ENCODE assay signal across 12 cellular contexts in genomic region chr2:152564754-152565551, GRCh38.
DNase-seq lines count a peak whose midpoint lies in the region; ATAC-seq and TF ChIP-seq lines count a peak whose summit lies in the region.
"Had no signal": no experiment of that assay in that cellular context is flagged by ENCODE, and none has a peak within 500 bp of the region (broad histone marks: within the 10 kb centered on the region; RNA-seq: fewer than 3 reads in every experiment).

No MANE protein-coding gene starts in this region.

- peak; percentile 64 for ATAC-seq in GM19397 (IDR thresholded peaks at IDR 0.05; ENCODE audit: unreplicated experiment)
- peak; percentile 89 for ATAC-seq in HG02870 (IDR thresholded peaks at IDR 0.05; ENCODE audit: unreplicated experiment)
- peak; percentile 63 for ATAC-seq in HG03571 (IDR thresholded peaks at IDR 0.05; ENCODE audit: unreplicated experiment)

- CTCF ChIA-PET in activated CD4-positive, alpha-beta T cell treated with anti-CD3 and anti-CD28 coated beads, Interleukin-2, amount 10 ng/mL, durations not matched to agents 7 days and 5 days (lab: Charles Lee) = interaction anchor here (1.0 kb wide), 1 partner anchor 13 kb away, joined by 3 read pairs; no protein-coding TSS in a partner anchor

- no peak overlapping the region for H3K27ac Mint-ChIP-seq in osteocyte (ENCODE audit: unreplicated experiment)
- no peak overlapping the region for H3K27ac Mint-ChIP-seq in activated CD4-positive, alpha-beta T cell treated with anti-CD3 and anti-CD28 coated beads, Interleukin-2, amount 10 ng/mL, durations not matched to agents 7 days and 5 days
- H3K27ac Mint-ChIP-seq: CD8-positive, alpha-beta memory T cell had no signal

- peaks cover 17% of the 10 kb centered on the region for H3K4me1 Mint-ChIP-seq in osteocyte (ENCODE audit: unreplicated experiment)
- no peaks in the 10 kb centered on the region for H3K4me1 Mint-ChIP-seq in activated CD4-positive, alpha-beta T cell treated with anti-CD3 and anti-CD28 coated beads, Interleukin-2, amount 10 ng/mL, durations not matched to agents 7 days and 5 days
- H3K4me1 Mint-ChIP-seq: CD8-positive, alpha-beta memory T cell had no signal

- no peaks in the 10 kb centered on the region for H3K9me3 Mint-ChIP-seq in osteocyte (ENCODE audit: unreplicated experiment)
- no peaks in the 10 kb centered on the region for H3K9me3 Mint-ChIP-seq in activated CD4-positive, alpha-beta T cell treated with anti-CD3 and anti-CD28 coated beads, Interleukin-2, amount 10 ng/mL, durations not matched to agents 7 days and 5 days
- H3K9me3 Mint-ChIP-seq: CD8-positive, alpha-beta memory T cell had no signal

- POLR2A ChIA-PET in activated CD4-positive, alpha-beta T cell treated with anti-CD3 and anti-CD28 coated beads, Interleukin-2, amount 10 ng/mL, durations not matched to agents 7 days and 5 days (lab: Charles Lee) = no interaction called here

- peaks cover 27% of the 10 kb centered on the region for H3K36me3 Mint-ChIP-seq in osteocyte (ENCODE audit: unreplicated experiment)
- no peaks in the 10 kb centered on the region for H3K36me3 Mint-ChIP-seq in activated CD4-positive, alpha-beta T cell treated with anti-CD3 and anti-CD28 coated beads, Interleukin-2, amount 10 ng/mL, durations not matched to agents 7 days and 5 days (ENCODE audit: low read depth)
- H3K36me3 Mint-ChIP-seq: CD8-positive, alpha-beta memory T cell had no signal

- DNase-seq in GM13977 (ENCODE audit: low spot score) (peak; percentile 39), osteocyte (ENCODE audit: extremely low spot score, unreplicated experiment) (no peak), inferior parietal cortex (ENCODE audit: extremely low spot score) (no peak), occipital lobe (lab: John Stamatoyannopoulos, UW) (no peak)
- no peak for DNase-seq in activated CD4-positive, alpha-beta T cell treated with anti-CD3 and anti-CD28 coated beads, Interleukin-2, amount 10 ng/mL, durations not matched to agents 7 days and 5 days
- DNase-seq: CD8-positive, alpha-beta memory T cell; central memory CD4-positive, alpha-beta T cell; NCI-H510A; SW 1271 had no signal

- H3K4me3 Mint-ChIP-seq in osteocyte (ENCODE audit: unreplicated experiment) = no peak overlapping the region
- no peak overlapping the region for H3K4me3 Mint-ChIP-seq in activated CD4-positive, alpha-beta T cell treated with anti-CD3 and anti-CD28 coated beads, Interleukin-2, amount 10 ng/mL, durations not matched to agents 7 days and 5 days

- no peaks in the 10 kb centered on the region for H3K27me3 Mint-ChIP-seq in osteocyte (ENCODE audit: unreplicated experiment)
- peaks cover 2% of the 10 kb centered on the region for H3K27me3 Mint-ChIP-seq in activated CD4-positive, alpha-beta T cell treated with anti-CD3 and anti-CD28 coated beads, Interleukin-2, amount 10 ng/mL, durations not matched to agents 7 days and 5 days

- in situ Hi-C loops in GM13977 (cut with MboI; ENCODE audit: low pct_unique_long_range_greater_than_20kb, low sequenced_read_pairs, unreplicated experiment) = no loop called here

- TF ChIP-seq CTCF in GM13977 (IDR thresholded peaks at IDR 0.05; ENCODE audit: extremely low read depth, insufficient read depth, missing control alignments) (no peak), osteocyte (IDR thresholded peaks at IDR 0.05) (no peak)
